ENCODE assay signal across 9 cellular contexts in the genomic region with DNA sequence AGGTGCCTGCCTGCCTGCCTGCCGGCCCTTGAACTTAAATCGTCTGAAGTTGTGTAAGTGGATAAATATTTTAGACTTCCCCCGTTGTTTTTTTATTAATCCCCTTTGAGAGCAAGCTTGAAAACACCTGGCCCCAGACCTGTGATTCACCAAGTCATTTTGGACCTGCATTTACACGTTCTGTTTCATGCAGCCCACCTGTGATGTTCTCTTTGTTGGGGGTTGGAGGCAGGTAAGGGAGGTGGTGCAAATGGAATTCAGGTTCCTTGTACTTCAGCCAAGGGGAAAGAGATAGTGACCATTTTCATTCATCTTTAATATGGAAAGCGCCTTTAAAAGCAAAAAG. TPM values are rescaled to one million over a fixed set of nuclear protein-coding genes. Genes with fewer than 3 reads are reported as not detected.
A peak's percentile ranks its signal among the peaks of the same experiment; 100 is the strongest.
DNase-seq lines count a peak whose midpoint lies in the region; ATAC-seq, FAIRE-seq and TF ChIP-seq lines count a peak whose summit lies in the region.
"Had no signal": no experiment of that assay in that cellular context is flagged by ENCODE, and none has a peak within 500 bp of the region (broad histone marks: within the 10 kb centered on the region; RNA-seq: fewer than 3 reads in every experiment).

No MANE protein-coding gene starts in this region.

- peak overlapping the region in 1 of 4 experiments; percentile 58; a peak in 4 of 7 replicates for H3K9ac ChIP-seq in H1 (replicated peaks in 1 of 4; ENCODE audit: extremely low read depth in 1 of 4, low read depth in 3 of 4, low read length in 3 of 4)

- no peak for TF ChIP-seq EP300 in H1 (IDR thresholded peaks at IDR 0.05; ENCODE audit: borderline replicate concordance in 1 of 2, low read depth in 2 of 2, low read length in 2 of 2)

- peak overlapping the region; percentile 76 to 86 for H3K4me2 ChIP-seq in H1 (ENCODE audit: insufficient read depth in 1 of 2, low read depth in 2 of 2, low read length in 2 of 2)

- H3K56ac ChIP-seq in H1 (replicated peaks; ENCODE audit: insufficient read length, low read depth, low read length), result no peak overlapping the region

- H4K20me1 ChIP-seq in H1 (replicated peaks in 1 of 2; ENCODE audit: control insufficient read depth in 1 of 2, insufficient read depth in 2 of 2, low read length in 2 of 2), result no peaks in the 10 kb centered on the region

- H3K27ac Mint-ChIP-seq in CD8-positive, alpha-beta T cell, result peak overlapping the region; percentile 15
- no peak overlapping the region for H3K27ac Mint-ChIP-seq in neural crest cell (ENCODE audit: unreplicated experiment)

- no peak overlapping the region for H3K23ac ChIP-seq in H1 (ENCODE audit: insufficient read length)

- peaks cover 36% of the 10 kb centered on the region for H3K36me3 Mint-ChIP-seq in CD8-positive, alpha-beta T cell
- H3K36me3 Mint-ChIP-seq in neural crest cell (ENCODE audit: low read depth), result no peaks in the 10 kb centered on the region

- H3K4ac ChIP-seq in H1 (replicated peaks; ENCODE audit: insufficient read length, low read depth, low read length), result no peak overlapping the region

- no peak for TF ChIP-seq CTCF in CD8-positive, alpha-beta T cell (IDR thresholded peaks at IDR 0.05)
- TF ChIP-seq CTCF in H1 (IDR thresholded peaks at IDR 0.05; ENCODE audit: control extremely low read depth in 1 of 3, insufficient read depth in 1 of 3, low read depth in 1 of 3, low read length in 3 of 3) (no peak), neural crest cell (conservative IDR thresholded peaks at IDR 0.05) (no peak)

- no peak overlapping the region for H2BK15ac ChIP-seq in H1 (ENCODE audit: low read length)

- H3K79me2 ChIP-seq in H1 (ENCODE audit: control insufficient read depth in 1 of 2, insufficient read depth in 2 of 2, low read length in 2 of 2), result peaks cover 0 to 21% of the 10 kb centered on the region in 2 experiments; a peak in 2 of 4 replicates

- no peak overlapping the region for H3K14ac ChIP-seq in H1 (ENCODE audit: insufficient read length)

- peak overlapping the region; percentile 80 for H3K4me3 Mint-ChIP-seq in CD8-positive, alpha-beta T cell
- H3K4me3 Mint-ChIP-seq in neural crest cell, result peak overlapping the region; percentile 76

- DNase-seq in CD8-positive, alpha-beta T cell, result no peak
- DNase-seq in NAMALWA (ENCODE audit: low spot score) (peak; percentile 37), H1 (ENCODE audit: low read depth in 1 of 2, low spot score in 2 of 2) (no peak), neural crest cell (ENCODE audit: low read depth, low spot score) (no peak), occipital lobe (lab: John Stamatoyannopoulos, UW) (no peak)
- DNase-seq: foreskin melanocyte had no signal

- peaks cover 18% of the 10 kb centered on the region for H3K4me1 ChIP-seq in CD8-positive, alpha-beta T cell (ENCODE audit: insufficient read depth, low read length)
- peaks cover 13 to 20% (median 15%) of the 10 kb centered on the region in 4 experiments for H3K4me1 ChIP-seq in H1 (replicated peaks in 1 of 4; ENCODE audit: control insufficient read depth in 3 of 4, insufficient read depth in 4 of 4, low read length in 3 of 4)

- H3K23me2 ChIP-seq in H1 (ENCODE audit: low read depth, low read length), result no peaks in the 10 kb centered on the region; the same call in 1 of the 2 replicates

- H3K36me3 ChIP-seq in CD8-positive, alpha-beta T cell (ENCODE audit: insufficient read depth, low read length), result peaks cover 6% of the 10 kb centered on the region
- H3K36me3 ChIP-seq in H1 (ENCODE audit: control insufficient read depth in 2 of 4, insufficient read depth in 4 of 4, low read length in 3 of 4), result peaks cover 0 to 13% (median 11%) of the 10 kb centered on the region in 4 experiments; a peak in 5 of 8 replicates

- no peaks in the 10 kb centered on the region for H3K27me3 Mint-ChIP-seq in CD8-positive, alpha-beta T cell (ENCODE audit: low read depth)
- H3K27me3 Mint-ChIP-seq in neural crest cell (ENCODE audit: low read depth), result peaks cover 24% of the 10 kb centered on the region

- no peak overlapping the region for H4K8ac ChIP-seq in H1 (ENCODE audit: extremely low read depth, insufficient read depth, low read length)

- CTCF ChIA-PET in CD8-positive, alpha-beta T cell (lab: Charles Lee), result interaction anchor here (1.0 to 1.8 kb wide), 3 partner anchors 13 to 177 kb away, joined by 3 to 7 read pairs (median 5); a partner anchor contains a TSS
- CTCF ChIA-PET in H1 (lab: Charles Lee; ENCODE audit: partially characterized antibody), result interaction anchor here (0.8 to 1.4 kb wide), 5 partner anchors 13 to 204 kb away, joined by 3 to 5 read pairs (median 3); no protein-coding TSS in a partner anchor

- H4K91ac ChIP-seq in H1 (replicated peaks; ENCODE audit: insufficient read length, low read length), result no peak overlapping the region

- no peak for FAIRE-seq in H1 (lab: Jason Lieb, UNC)

- H3K27ac ChIP-seq in CD8-positive, alpha-beta T cell (ENCODE audit: low read depth, low read length), result no peak overlapping the region
- no peak overlapping the region for H3K27ac ChIP-seq in H1 (ENCODE audit: low read depth, low read length)

- H3K4me1 Mint-ChIP-seq in CD8-positive, alpha-beta T cell (ENCODE audit: low read depth), result peaks cover 42% of the 10 kb centered on the region
- peaks cover 44% of the 10 kb centered on the region for H3K4me1 Mint-ChIP-seq in neural crest cell

- no peak for ATAC-seq in CD8-positive, alpha-beta T cell
- ATAC-seq in GM21367 (IDR thresholded peaks at IDR 0.05; ENCODE audit: unreplicated experiment) (no peak), HG02588 (IDR thresholded peaks at IDR 0.05; ENCODE audit: unreplicated experiment) (no peak), HG02870 (IDR thresholded peaks at IDR 0.05; ENCODE audit: unreplicated experiment) (no peak)

- H3K79me1 ChIP-seq in H1 (ENCODE audit: low read depth, low read length), result no peaks in the 10 kb centered on the region; the same call in 1 of the 2 replicates

- no peak overlapping the region for H2BK12ac ChIP-seq in H1 (ENCODE audit: low read depth, low read length)

- POLR2A ChIA-PET in CD8-positive, alpha-beta T cell (lab: Charles Lee), result interaction anchor here (1.1 to 3.6 kb wide), 2 partner anchors 11 to 12 kb away, joined by 4 to 24 read pairs; no protein-coding TSS in a partner anchor
- POLR2A ChIA-PET in H1 (lab: Charles Lee; ENCODE audit: partially characterized antibody), result interaction anchor here (0.8 to 2.5 kb wide), 6 partner anchors 9 to 177 kb away, joined by 3 to 19 read pairs (median 6); no protein-coding TSS in a partner anchor

- no peak for TF ChIP-seq RAD21 in H1 (IDR thresholded peaks at IDR 0.05 in 1 of 2, conservative IDR thresholded peaks at IDR 0.05 in 1 of 2; ENCODE audit: low read depth in 2 of 2, low read length in 2 of 2)

- TF ChIP-seq POLR2A in H1 (IDR thresholded peaks at IDR 0.05; ENCODE audit: control extremely low read depth in 1 of 2, low read depth in 2 of 2, low read length in 2 of 2), result peak in 1 of 2 experiments; percentile 4; a peak in 2 of 3 replicates

- H3K9me3 ChIP-seq in CD8-positive, alpha-beta T cell (ENCODE audit: low read length), result no peaks in the 10 kb centered on the region
- no peaks in the 10 kb centered on the region for H3K9me3 ChIP-seq in H1 (ENCODE audit: insufficient read depth in 2 of 2, low read depth in 1 of 2, low read length in 1 of 2)

- H4K5ac ChIP-seq in H1 (ENCODE audit: insufficient read length, low read depth, low read length), result no peak overlapping the region

- H2AFZ ChIP-seq in H1 (ENCODE audit: low read length), result 0 out of 2 replicates have a peak overlapping the region, but pooled peaks have one; percentile 36

- H3K27me3 ChIP-seq in CD8-positive, alpha-beta T cell (ENCODE audit: insufficient read depth, low read length), result no peaks in the 10 kb centered on the region
- peaks cover 0 to 10% (median 6%) of the 10 kb centered on the region in 4 experiments; a peak in 3 of 7 replicates for H3K27me3 ChIP-seq in H1 (replicated peaks in 1 of 4; ENCODE audit: control insufficient read depth in 3 of 4, extremely low read depth in 1 of 4, insufficient read depth in 3 of 4, low read length in 3 of 4)

- intact Hi-C loops in CD8-positive, alpha-beta T cell (cut with DNase I, micrococcal nuclease), result loop anchor here (1.0 to 10.0 kb wide), 4 partner anchors 12 to 180 kb away; a partner anchor contains a TSS

- H2BK120ac ChIP-seq in H1 (replicated peaks; ENCODE audit: low read depth, low read length), result no peak overlapping the region

- no peak overlapping the region for H2BK20ac ChIP-seq in H1 (ENCODE audit: low read length)

- WGBS in H1 (ENCODE audit: extremely low coverage in 1 of 2, insufficient coverage in 1 of 2, insufficient read length in 1 of 2, insufficient replicate concordance in 2 of 2, low coverage in 1 of 2, low lambda C conversion rate in 2 of 2, missing lambda C conversion rate in 1 of 2), 2 experiments, result 1% methylated on average over 5 of the region's 5 CpGs; no CpG with 5 or more reads in 1 of the 2 experiments

- H2BK5ac ChIP-seq in H1 (ENCODE audit: low read depth, low read length), result peak overlapping the region; percentile 2; the same call in 1 of the 2 replicates

- H3K4me3 ChIP-seq in CD8-positive, alpha-beta T cell (ENCODE audit: low read depth, low read length), result peak overlapping the region; percentile 75
- peak overlapping the region; percentile 45 to 81 (median 59) for H3K4me3 ChIP-seq in H1 (ENCODE audit: extremely low read depth in 1 of 4, insufficient read depth in 2 of 4, low read depth in 3 of 4, low read length in 4 of 4)

- H2AK5ac ChIP-seq in H1 (ENCODE audit: low read depth, low read length), result no peak overlapping the region

- no peak overlapping the region; the same call in 1 of the 2 replicates for H3K18ac ChIP-seq in H1 (ENCODE audit: extremely low read depth, low read length)

- H3K9me3 Mint-ChIP-seq in CD8-positive, alpha-beta T cell, result no peaks in the 10 kb centered on the region
- H3K9me3 Mint-ChIP-seq in neural crest cell, result no peaks in the 10 kb centered on the region

RNA-seq across cellular contexts. Expression of a gene that starts 1.2 kb away (rescaled TPM):
- total RNA-seq in CD8-positive, alpha-beta T cell, result 10 to 100 TPM; 24.2 to 25.9 TPM
- 23.7 and 30.9 TPM in 2 replicates for total RNA-seq in H1 (2021; fragmentation: NEBNext Ultra II Directional; extraction: Animal tissue kit (Norgen Biotek cat#: 25700))
- 15.6 and 21.8 TPM in 2 replicates for polyA plus RNA-seq in H1 (2011; rRNA removed)
- 17.7 TPM for polyA plus RNA-seq in H1 (2011; cell fraction: cytosol; rRNA removed)
- polyA plus RNA-seq in H1 (2011; cell fraction: nucleus; rRNA removed), result 45.7 TPM
- polyA plus RNA-seq in H1 (2012, experiment 1 of 2), result 18.7 to 35.5 TPM (median 31.5 TPM) in 4 replicates
- polyA plus RNA-seq in H1 (2012, experiment 2 of 2), result 20.3 TPM
- 29.6 TPM for polyA plus RNA-seq in H1 (2013, experiment 1 of 2)
- 31.0 TPM for polyA plus RNA-seq in H1 (2013, experiment 2 of 2)
- polyA minus RNA-seq in H1 (2011; rRNA and poly(A)+ RNA removed), result 23.3 and 27.0 TPM in 2 replicates
- polyA minus RNA-seq in H1 (2011; cell fraction: cytosol; rRNA and poly(A)+ RNA removed), result 21.7 TPM
- 33.3 TPM for polyA minus RNA-seq in H1 (2011; cell fraction: nucleus; rRNA and poly(A)+ RNA removed)
- 9.1 and 9.9 TPM in 2 replicates for total RNA-seq in neural crest cell
- total RNA-seq in occipital lobe, result 24.5 TPM

RNA-seq across cellular contexts. Expression of a gene that starts 18.8 kb away (rescaled TPM):
- total RNA-seq in CD8-positive, alpha-beta T cell, result under 1 TPM in 1 of 2 experiments, not detected in 1; 0.16 TPM
- total RNA-seq in H1 (2021; fragmentation: NEBNext Ultra II Directional; extraction: Animal tissue kit (Norgen Biotek cat#: 25700)), result 0.36 TPM in 1 of 2 replicates, not detected in the other
- polyA plus RNA-seq in H1 (2011; rRNA removed), result 0.08 and 0.24 TPM in 2 replicates
- 0.39 TPM for polyA plus RNA-seq in H1 (2011; cell fraction: cytosol; rRNA removed)
- polyA plus RNA-seq in H1 (2011; cell fraction: nucleus; rRNA removed), result 0.23 TPM
- 0.37 to 0.63 TPM (median 0.46 TPM) in 4 replicates for polyA plus RNA-seq in H1 (2012, experiment 1 of 2)
- 0.33 TPM for polyA plus RNA-seq in H1 (2012, experiment 2 of 2)
- polyA plus RNA-seq in H1 (2013, experiment 1 of 2), result 0.34 TPM
- 0.42 TPM for polyA plus RNA-seq in H1 (2013, experiment 2 of 2)
- 0.17 TPM in 1 of 2 replicates, not detected in the other for polyA minus RNA-seq in H1 (2011; rRNA and poly(A)+ RNA removed)
- polyA minus RNA-seq in H1 (2011; cell fraction: cytosol; rRNA and poly(A)+ RNA removed), result not detected
- 0.30 TPM for polyA minus RNA-seq in H1 (2011; cell fraction: nucleus; rRNA and poly(A)+ RNA removed)
- total RNA-seq in neural crest cell, result 0.65 and 1.0 TPM in 2 replicates
- 0.16 TPM for total RNA-seq in occipital lobe
